In genomic region chr5:28523416-28523815, GRCh38 we compare ENCODE assay signal across 28 cellular contexts.
"Had no signal": no experiment of that assay in that cellular context is flagged by ENCODE, and none has a peak within 500 bp of the region (broad histone marks: within the 10 kb centered on the region; RNA-seq: fewer than 3 reads in every experiment).

No MANE protein-coding gene starts in this region.

- ATAC-seq: activated naive CD8-positive, alpha-beta T cell treated with anti-CD3 and anti-CD28 coated beads, Interleukin-2, amount 50 U/mL, for 24 hours; foreskin keratinocyte; mucosa of descending colon; stimulated activated naive B cell treated with anti-CD40 and anti-IgM and Interleukin-4, amounts not matched to agents 10 μg/mL and 1 μg/mL and 100 μg/mL, for 72 hours; T-cell had no signal

- H3K36me3 ChIP-seq: cardiac muscle cell, esophagus muscularis mucosa, heart right ventricle, left lung, lower lobe of right lung, right atrium auricular region, stomach, transverse colon had no signal

- H3K36me3 Mint-ChIP-seq: activated naive CD4-positive, alpha-beta T cell treated with anti-CD3 and anti-CD28 coated beads, Interleukin-2, amount 50 U/mL, for 24 hours; stimulated activated naive B cell treated with anti-CD40 and anti-IgM and Interleukin-4, amounts not matched to agents 10 μg/mL and 1 μg/mL and 100 μg/mL, for 72 hours; T-cell had no signal

- H3K27me3 Mint-ChIP-seq: activated CD4-positive, alpha-beta memory T cell treated with anti-CD3 and anti-CD28 coated beads, Interleukin-2, amount 10 ng/mL, durations not matched to agents 7 days and 5 days; activated CD4-positive, alpha-beta T cell treated with anti-CD3 and anti-CD28 coated beads, Interleukin-2, amount 10 ng/mL, durations not matched to agents 7 days and 5 days; activated naive CD4-positive, alpha-beta T cell treated with anti-CD3 and anti-CD28 coated beads, Interleukin-2, amount 50 U/mL, for 24 hours; activated naive CD8-positive, alpha-beta T cell treated with anti-CD3 and anti-CD28 coated beads, Interleukin-2, amount 50 U/mL, for 24 hours; stimulated activated naive B cell treated with anti-CD40 and anti-IgM and Interleukin-4, amounts not matched to agents 10 μg/mL and 1 μg/mL and 100 μg/mL, for 72 hours; T-cell had no signal

- H3K4me3 Mint-ChIP-seq: activated CD4-positive, alpha-beta memory T cell treated with anti-CD3 and anti-CD28 coated beads, Interleukin-2, amount 10 ng/mL, durations not matched to agents 7 days and 5 days; activated CD4-positive, alpha-beta T cell treated with anti-CD3 and anti-CD28 coated beads, Interleukin-2, amount 10 ng/mL, durations not matched to agents 7 days and 5 days; activated naive CD4-positive, alpha-beta T cell treated with anti-CD3 and anti-CD28 coated beads, Interleukin-2, amount 50 U/mL, for 24 hours; activated naive CD8-positive, alpha-beta T cell treated with anti-CD3 and anti-CD28 coated beads, Interleukin-2, amount 50 U/mL, for 24 hours; endodermal cell; nephron progenitor cell; stimulated activated naive B cell treated with anti-CD40 and anti-IgM and Interleukin-4, amounts not matched to agents 10 μg/mL and 1 μg/mL and 100 μg/mL, for 72 hours; T-cell; WTC11 had no signal

- H3K4me1 Mint-ChIP-seq: activated CD4-positive, alpha-beta memory T cell treated with anti-CD3 and anti-CD28 coated beads, Interleukin-2, amount 10 ng/mL, durations not matched to agents 7 days and 5 days; activated CD4-positive, alpha-beta T cell treated with anti-CD3 and anti-CD28 coated beads, Interleukin-2, amount 10 ng/mL, durations not matched to agents 7 days and 5 days; activated naive CD4-positive, alpha-beta T cell treated with anti-CD3 and anti-CD28 coated beads, Interleukin-2, amount 50 U/mL, for 24 hours; activated naive CD8-positive, alpha-beta T cell treated with anti-CD3 and anti-CD28 coated beads, Interleukin-2, amount 50 U/mL, for 24 hours; endodermal cell; stimulated activated naive B cell treated with anti-CD40 and anti-IgM and Interleukin-4, amounts not matched to agents 10 μg/mL and 1 μg/mL and 100 μg/mL, for 72 hours; T-cell had no signal

- H3K27ac ChIP-seq: cardiac muscle cell, foreskin keratinocyte, heart right ventricle, left lung, lower lobe of right lung, right atrium auricular region, stomach, transverse colon had no signal

- DNase-seq: activated CD4-positive, alpha-beta memory T cell treated with anti-CD3 and anti-CD28 coated beads, Interleukin-2, amount 10 ng/mL, durations not matched to agents 7 days and 5 days; activated CD4-positive, alpha-beta T cell treated with anti-CD3 and anti-CD28 coated beads for 1 hour; activated CD4-positive, alpha-beta T cell treated with anti-CD3 and anti-CD28 coated beads, Interleukin-2, amount 10 ng/mL, durations not matched to agents 7 days and 5 days; activated CD8-positive, alpha-beta memory T cell treated with anti-CD3 and anti-CD28 coated beads, Interleukin-2, amount 50 U/mL, for 48 hours; activated naive CD8-positive, alpha-beta T cell treated with anti-CD3 and anti-CD28 coated beads, Interleukin-2, amount 50 U/mL, for 24 hours; activated T-cell treated with anti-CD3 and anti-CD28 coated beads, Interleukin-2, amount 50 U/mL, for 48 hours; amygdala; cerebellar nuclear complex; endodermal cell; heart right ventricle; left lung; lower lobe of right lung; mucosa of descending colon; nephron progenitor cell; stimulated activated CD4-positive, alpha-beta T cell treated with anti-CD3 and anti-CD28 coated beads, Interleukin-15, amount 100 ng/mL, for 24 hours; stimulated activated CD4-positive, alpha-beta T cell treated with anti-CD3 and anti-CD28 coated beads, Interleukin-2, amount 100 ng/mL, for 24 hours; stimulated activated naive B cell treated with anti-CD40 and anti-IgM and Interleukin-4, amounts not matched to agents 10 μg/mL and 1 μg/mL and 100 μg/mL, for 72 hours; stomach; T-cell; transverse colon had no signal

- H3K4me1 ChIP-seq: foreskin keratinocyte, lower lobe of right lung, right atrium auricular region, stomach, transverse colon had no signal

- FAIRE-seq: islet of Langerhans had no signal

- H3K4me3 ChIP-seq: cardiac muscle cell, esophagus muscularis mucosa, heart right ventricle, left lung, lower lobe of right lung, mucosa of descending colon, right atrium auricular region, stomach, transverse colon had no signal

- H3K9me3 ChIP-seq: esophagus muscularis mucosa, lower lobe of right lung, right atrium auricular region had no signal

- H3K27me3 ChIP-seq: cardiac muscle cell, esophagus muscularis mucosa, foreskin keratinocyte, heart right ventricle, left lung, right atrium auricular region, stomach, transverse colon had no signal

- H3K27ac Mint-ChIP-seq: activated CD4-positive, alpha-beta memory T cell treated with anti-CD3 and anti-CD28 coated beads, Interleukin-2, amount 10 ng/mL, durations not matched to agents 7 days and 5 days; activated CD4-positive, alpha-beta T cell treated with anti-CD3 and anti-CD28 coated beads, Interleukin-2, amount 10 ng/mL, durations not matched to agents 7 days and 5 days; activated naive CD4-positive, alpha-beta T cell treated with anti-CD3 and anti-CD28 coated beads, Interleukin-2, amount 50 U/mL, for 24 hours; activated naive CD8-positive, alpha-beta T cell treated with anti-CD3 and anti-CD28 coated beads, Interleukin-2, amount 50 U/mL, for 24 hours; activated T-helper 2 cell treated with anti-CD3 and anti-CD28 coated beads, Interferon-gamma antibody, Interleukin-2, Interleukin-4, amounts not matched to agents 10 μg/mL and 5 μg/mL and 100 μg/mL, durations not matched to agents 14 hours and 24 hours and 36 hours; endodermal cell; nephron progenitor cell; stimulated activated naive B cell treated with anti-CD40 and anti-IgM and Interleukin-4, amounts not matched to agents 10 μg/mL and 1 μg/mL and 100 μg/mL, for 72 hours; T-cell; WTC11 had no signal
